In genomic region chr17:76492989-76493501, GRCh38 we compare ENCODE assay signal across 8 cellular contexts. TPM values are rescaled to one million over a fixed set of nuclear protein-coding genes. Genes with fewer than 3 reads are reported as not detected.
DNase-seq lines count a peak whose midpoint lies in the region; ATAC-seq and TF ChIP-seq lines count a peak whose summit lies in the region.

No MANE protein-coding gene starts in this region.

- H3K9ac ChIP-seq in Loucy (ENCODE audit: low read depth, low read length, poor library complexity, severe bottlenecking): peak overlapping the region; percentile 49

- H3K9me3 ChIP-seq in Loucy (ENCODE audit: insufficient read depth, low read depth, low read length): no peaks in the 10 kb centered on the region
- H3K9me3 ChIP-seq in osteoblast (ENCODE audit: low read depth, low read length): no peaks in the 10 kb centered on the region

- H4K20me1 ChIP-seq in Loucy (ENCODE audit: insufficient read depth, low read length, poor library complexity, severe bottlenecking): no peaks in the 10 kb centered on the region
- no peaks in the 10 kb centered on the region for H4K20me1 ChIP-seq in osteoblast (ENCODE audit: insufficient read depth, low read length)

- no peaks in the 10 kb centered on the region for H3K27me3 Mint-ChIP-seq in activated T-cell treated with anti-CD3 and anti-CD28 coated beads, Interleukin-2, amount 50 U/mL, for 72 hours (ENCODE audit: low read depth)

- H3K4me1 ChIP-seq in Loucy (ENCODE audit: insufficient read depth, low read length, poor library complexity, severe bottlenecking) (peaks cover 19% of the 10 kb centered on the region), osteoblast (ENCODE audit: insufficient read depth, low read length) (peaks cover 28% of the 10 kb centered on the region)

- no peaks in the 10 kb centered on the region for H3F3A ChIP-seq in Loucy (ENCODE audit: low read depth)

- peak; percentile 36 for ATAC-seq in GM21423 (IDR thresholded peaks at IDR 0.05; ENCODE audit: unreplicated experiment)
- peak; percentile 72 to 82 for ATAC-seq in activated T-cell treated with anti-CD3 and anti-CD28 coated beads, Interleukin-2, amount 50 U/mL, for 72 hours (replicated peaks in 1 of 2)

- H3K9me2 ChIP-seq in Loucy (replicated peaks; ENCODE audit: low read depth, low read length): no peaks in the 10 kb centered on the region

- H2AFZ ChIP-seq in Loucy (ENCODE audit: low read length) (peak overlapping the region; percentile 68; the same call in 1 of the 2 replicates), osteoblast (ENCODE audit: low read length) (peak overlapping the region; percentile 73)

- H3K9me3 Mint-ChIP-seq in activated T-cell treated with anti-CD3 and anti-CD28 coated beads, Interleukin-2, amount 50 U/mL, for 72 hours: no peaks in the 10 kb centered on the region

- peak overlapping the region; percentile 83 for H3K27ac Mint-ChIP-seq in activated T-cell treated with anti-CD3 and anti-CD28 coated beads, Interleukin-2, amount 50 U/mL, for 72 hours

- H3K27ac ChIP-seq in osteoblast (ENCODE audit: low read depth, low read length): peak overlapping the region; percentile 83

- H3K79me2 ChIP-seq in Loucy (ENCODE audit: insufficient read depth, low read length): no peaks in the 10 kb centered on the region
- H3K79me2 ChIP-seq in osteoblast (ENCODE audit: insufficient read depth, low read length): peaks cover 10% of the 10 kb centered on the region

- TF ChIP-seq CTCF in Loucy (conservative IDR thresholded peaks at IDR 0.05; ENCODE audit: low read length) (no peak), osteoblast (IDR thresholded peaks at IDR 0.05; ENCODE audit: extremely low read depth, low read depth, low read length) (no peak)

- DNase-seq in Daoy (ENCODE audit: low read depth) (peak; percentile 83), fibroblast of peridontal ligament (ENCODE audit: extremely low read depth) (peak; percentile 66), osteoblast (ENCODE audit: insufficient read length, low spot score, missing footprints) (peak; percentile 98), NCI-H345 (lab: John Stamatoyannopoulos, UW) (no peak), NCI-H82 treated with DMSO at 0.1 percent for 48 hours (lab: John Stamatoyannopoulos, UW; ENCODE audit: unreplicated experiment) (no peak)
- peak; percentile 54 to 69 for DNase-seq in activated T-cell treated with anti-CD3 and anti-CD28 coated beads, Interleukin-2, amount 50 U/mL, for 72 hours

- peak overlapping the region; percentile 60 for H3K4me2 ChIP-seq in Loucy (ENCODE audit: low read depth, low read length, poor library complexity, severe bottlenecking)
- peak overlapping the region; percentile 68 for H3K4me2 ChIP-seq in osteoblast (ENCODE audit: insufficient read depth, low read length)

- H3K27me3 ChIP-seq in Loucy (ENCODE audit: insufficient read depth, low read length, poor library complexity, severe bottlenecking) (no peaks in the 10 kb centered on the region), osteoblast (ENCODE audit: insufficient read depth, low read length) (no peaks in the 10 kb centered on the region)

- H3K4me3 Mint-ChIP-seq in activated T-cell treated with anti-CD3 and anti-CD28 coated beads, Interleukin-2, amount 50 U/mL, for 72 hours: peak overlapping the region; percentile 85 to 92

- H3K4me1 Mint-ChIP-seq in activated T-cell treated with anti-CD3 and anti-CD28 coated beads, Interleukin-2, amount 50 U/mL, for 72 hours (ENCODE audit: low read depth): peaks cover 48% of the 10 kb centered on the region

- no peaks in the 10 kb centered on the region for H3K36me3 Mint-ChIP-seq in activated T-cell treated with anti-CD3 and anti-CD28 coated beads, Interleukin-2, amount 50 U/mL, for 72 hours (ENCODE audit: insufficient read depth in 2 of 2)

- H3K36me3 ChIP-seq in Loucy (ENCODE audit: insufficient read depth, low read length) (no peaks in the 10 kb centered on the region), osteoblast (ENCODE audit: insufficient read depth, low read length) (no peaks in the 10 kb centered on the region)

- H3K4me3 ChIP-seq in Loucy (ENCODE audit: low read length, poor library complexity, severe bottlenecking) (peak overlapping the region; percentile 17), osteoblast (ENCODE audit: insufficient read depth, low read length) (peak overlapping the region; percentile 60)

RNA-seq across cellular contexts. Expression of gene RHBDF2, which starts 8.2 kb away (rescaled TPM):
- total RNA-seq in Daoy (2014; rRNA removed; shearing (Covaris generic)): 26.6 and 35.5 TPM in 2 replicates
- 10 to 100 TPM; 38.7 to 39.0 TPM for total RNA-seq in activated T-cell treated with anti-CD3 and anti-CD28 coated beads, Interleukin-2, amount 50 U/mL, for 72 hours
- total RNA-seq in osteoblast: 7.1 and 8.3 TPM in 2 replicates

RNA-seq across cellular contexts. Expression of gene AANAT, which starts 25.6 kb away (rescaled TPM):
- total RNA-seq in Daoy (2014; rRNA removed; shearing (Covaris generic)): not detected in 2 replicates
- not detected for total RNA-seq in activated T-cell treated with anti-CD3 and anti-CD28 coated beads, Interleukin-2, amount 50 U/mL, for 72 hours
- total RNA-seq in osteoblast: not detected in 2 replicates

RNA-seq across cellular contexts. Expression of gene UBE2O, which starts 40.1 kb away (rescaled TPM):
- 19.2 and 24.7 TPM in 2 replicates for total RNA-seq in Daoy (2014; rRNA removed; shearing (Covaris generic))
- 10 to 100 TPM; 21.5 to 22.8 TPM for total RNA-seq in activated T-cell treated with anti-CD3 and anti-CD28 coated beads, Interleukin-2, amount 50 U/mL, for 72 hours
- 17.7 and 19.5 TPM in 2 replicates for total RNA-seq in osteoblast

RNA-seq across cellular contexts. Expression of gene CYGB, which starts 44.5 kb away (rescaled TPM):
- total RNA-seq in Daoy (2014; rRNA removed; shearing (Covaris generic)): 8.3 and 16.0 TPM in 2 replicates
- under 1 TPM in 1 of 2 donors, not detected in 1; 0.44 TPM for total RNA-seq in activated T-cell treated with anti-CD3 and anti-CD28 coated beads, Interleukin-2, amount 50 U/mL, for 72 hours
- 39.1 and 74.0 TPM in 2 replicates for total RNA-seq in osteoblast

RNA-seq across cellular contexts. Expression of gene PRCD, which starts 46.8 kb away (rescaled TPM):
- total RNA-seq in Daoy (2014; rRNA removed; shearing (Covaris generic)): 0.51 TPM in 1 of 2 replicates, not detected in the other
- 1 to 10 TPM; 1.1 to 1.5 TPM for total RNA-seq in activated T-cell treated with anti-CD3 and anti-CD28 coated beads, Interleukin-2, amount 50 U/mL, for 72 hours
- 4.0 and 5.3 TPM in 2 replicates for total RNA-seq in osteoblast

Comparison
In these comparisons a context has a peak if more than half of its experiments do, and no peak if none do; other contexts are left out.
1. DNase-seq: peak in Daoy (single experiment), activated T-cell treated with anti-CD3 and anti-CD28 coated beads, Interleukin-2, amount 50 U/mL, for 72 hours (2 of 2), fibroblast of peridontal ligament (single experiment) and osteoblast (single experiment); none in NCI-H345 (single experiment) and NCI-H82 treated with DMSO at 0.1 percent for 48 hours (single experiment).